8 cellular contexts compared by ENCODE assay signal in genomic region chr1:149260284-149260683, GRCh38.
DNase-seq lines count a peak whose midpoint lies in the region; ATAC-seq, FAIRE-seq and TF ChIP-seq lines count a peak whose summit lies in the region.
"Not testable (repeated sequence)": the region's sequence is repeated elsewhere in the genome, so short reads cannot be mapped to it uniquely, and the experiment has no call there.

No MANE protein-coding gene starts in this region.

- H4K20me1 ChIP-seq in GM23248 (ENCODE audit: insufficient read depth); IMR-90 (ENCODE audit: insufficient read depth, low read length): not testable (repeated sequence)

- not testable (repeated sequence) for H3K9ac ChIP-seq in GM23248; IMR-90 (ENCODE audit: low read depth, low read length)

- FAIRE-seq in A549 (lab: Jason Lieb, UNC), result not testable (repeated sequence)
- FAIRE-seq in frontal cortex (lab: Jason Lieb, UNC), result peak; percentile 59

- H3K79me2 ChIP-seq in GM23248 (ENCODE audit: insufficient read depth), result not testable (repeated sequence)

- not testable (repeated sequence) for TF ChIP-seq POLR2A in A549 (IDR thresholded peaks at IDR 0.05; ENCODE audit: low read length); IMR-90 (IDR thresholded peaks at IDR 0.05; ENCODE audit: low read depth, low read length)

- not testable (repeated sequence) for H2BK120ac ChIP-seq in IMR-90 (ENCODE audit: low read depth, low read length)

- H4K8ac ChIP-seq in IMR-90 (ENCODE audit: low read depth in 2 of 2, low read length in 2 of 2), result not testable (repeated sequence)

- not testable (repeated sequence) for H3F3A ChIP-seq in GM23248 (ENCODE audit: insufficient read depth)

- POLR2A ChIA-PET in A549 (lab: Yijun Ruan, JAX); WTC11 (lab: Charles Lee): not testable (repeated sequence)
- POLR2A ChIA-PET in IMR-90 (lab: Charles Lee; ENCODE audit: unreplicated experiment), result interaction anchor here (0.6 kb wide), 1 partner anchor 982 kb away, joined by 3 read pairs; no protein-coding TSS in a partner anchor

- intact Hi-C loops in IMR-90 (cut with micrococcal nuclease); heart right ventricle (cut with DNase I); sciatic nerve (cut with DNase I): not testable (repeated sequence)

- not testable (repeated sequence) for DNase-seq in A549 (ENCODE audit: low read depth in 1 of 2, low spot score in 1 of 2); GM23248; IMR-90; WTC11 (ENCODE audit: low spot score); frontal cortex (ENCODE audit: low spot score in 2 of 2); heart right ventricle; memory B cell (ENCODE audit: low spot score in 2 of 2); sciatic nerve (ENCODE audit: low spot score)

- H3K9me1 ChIP-seq in IMR-90 (ENCODE audit: insufficient read depth, low read length), result not testable (repeated sequence)

- not testable (repeated sequence) for H2BK5ac ChIP-seq in IMR-90 (ENCODE audit: low read depth, low read length, poor library complexity, severe bottlenecking)

- BruUV-seq in IMR-90 (replicated peaks; lab: Mats Ljungman, UMichigan), result not testable (repeated sequence)

- not testable (repeated sequence) for H3K27ac ChIP-seq in A549; IMR-90 (ENCODE audit: insufficient read depth, low read length); heart right ventricle
- peak overlapping the region; percentile 73 for H3K27ac ChIP-seq in GM23248

- not testable (repeated sequence) for H3K27me3 Mint-ChIP-seq in WTC11 (ENCODE audit: low read depth); memory B cell

- not testable (repeated sequence) for H3K56ac ChIP-seq in IMR-90 (ENCODE audit: extremely low read depth, insufficient read depth, low read length)

- not testable (repeated sequence) for H3K79me1 ChIP-seq in IMR-90 (ENCODE audit: low read depth in 1 of 2, low read length in 2 of 2)

- 29% methylated on average over 1 of the region's 1 CpG for WGBS in A549 (ENCODE audit: missing lambda C conversion rate)
- WGBS in GM23248 (ENCODE audit: low coverage in 1 of 2, low lambda C conversion rate in 2 of 2, missing lambda C conversion rate in 2 of 2), 2 experiments, result 43% methylated on average over 1 of the region's 1 CpG; no CpG with 5 or more reads in 1 of the 2 experiments
- no CpG with 5 or more reads among the region's 1 CpG for WGBS in IMR-90 (ENCODE audit: extremely low coverage in 2 of 2, insufficient read length in 1 of 2), 2 experiments
- WGBS in heart right ventricle, 2 donors, result 17% methylated on average over 1 of the region's 1 CpG; no CpG with 5 or more reads in 1 of the 2 donors

- TF ChIP-seq CTCF in A549 (IDR thresholded peaks at IDR 0.05); IMR-90 (conservative IDR thresholded peaks at IDR 0.05; ENCODE audit: low read depth, low read length); WTC11 (IDR thresholded peaks at IDR 0.05); heart right ventricle (IDR thresholded peaks at IDR 0.05): not testable (repeated sequence)

- not testable (repeated sequence) for H3K9me2 ChIP-seq in GM23248 (ENCODE audit: insufficient read depth)

- not testable (repeated sequence) for H4K5ac ChIP-seq in IMR-90 (ENCODE audit: low read depth, low read length)

- not testable (repeated sequence) for H3K18ac ChIP-seq in IMR-90 (ENCODE audit: low read depth, low read length)

- H3K14ac ChIP-seq in IMR-90 (replicated peaks; ENCODE audit: low read depth, low read length), result not testable (repeated sequence)

- not testable (repeated sequence) for TF ChIP-seq RAD21 in A549 (conservative IDR thresholded peaks at IDR 0.05 in 1 of 2, IDR thresholded peaks at IDR 0.05 in 1 of 2); IMR-90 (IDR thresholded peaks at IDR 0.05; ENCODE audit: low read length)

- H2AFZ ChIP-seq in GM23248; IMR-90 (replicated peaks; ENCODE audit: low read length, poor library complexity): not testable (repeated sequence)

- CTCF ChIA-PET in A549 (lab: Yijun Ruan, JAX); IMR-90 (lab: Yijun Ruan, JAX); WTC11 (lab: Charles Lee): not testable (repeated sequence)

- not testable (repeated sequence) for H3K9me3 ChIP-seq in A549; GM23248 (ENCODE audit: low read depth); IMR-90 (ENCODE audit: control insufficient read depth, insufficient read depth, low read length); heart right ventricle

- H2AK5ac ChIP-seq in IMR-90 (ENCODE audit: low read depth, low read length), result not testable (repeated sequence)

- H3K27me3 ChIP-seq in GM23248 (replicated peaks; ENCODE audit: insufficient read depth); IMR-90 (ENCODE audit: control insufficient read depth, insufficient read depth, low read length); heart right ventricle: not testable (repeated sequence)

- not testable (repeated sequence) for TF ChIP-seq EP300 in A549 (IDR thresholded peaks at IDR 0.05)

- in situ Hi-C loops in GM23248 (cut with MboI); IMR-90 (cut with MboI; ENCODE audit: low sequenced_read_pairs): not testable (repeated sequence)

- not testable (repeated sequence) for H3K36me3 Mint-ChIP-seq in WTC11, memory B cell

- not testable (repeated sequence) for H2BK15ac ChIP-seq in IMR-90 (ENCODE audit: low read depth, low read length)

- not testable (repeated sequence) for H3K4me1 Mint-ChIP-seq in WTC11, memory B cell

- H3K4me2 ChIP-seq in A549; GM23248 (ENCODE audit: unreplicated experiment); IMR-90 (ENCODE audit: low read depth, low read length): not testable (repeated sequence)

- H3K23ac ChIP-seq in IMR-90 (ENCODE audit: low read depth, low read length), result not testable (repeated sequence)

- not testable (repeated sequence) for H3K4me1 ChIP-seq in A549; GM23248 (ENCODE audit: insufficient read depth); IMR-90 (ENCODE audit: control insufficient read depth, insufficient read depth, low read length); heart right ventricle

- not testable (repeated sequence) for H3K9me3 Mint-ChIP-seq in WTC11, memory B cell

- H2AK9ac ChIP-seq in IMR-90 (replicated peaks; ENCODE audit: low read depth, low read length, poor library complexity), result not testable (repeated sequence)

- H2BK20ac ChIP-seq in IMR-90 (ENCODE audit: low read depth, low read length), result not testable (repeated sequence)

- ATAC-seq in A549 (peak; percentile 74 to 76; a peak in 5 of 6 replicates), IMR-90 (ENCODE audit: low read depth) (peak; percentile 15; the same call in 1 of the 2 replicates), WTC11 (peak; percentile 67), heart right ventricle (peak; percentile 48 to 88 (median 73)), memory B cell (ENCODE audit: low read depth) (peak; percentile 59), sciatic nerve (peak; percentile 35)

- H3K4me3 ChIP-seq in A549; GM23248; IMR-90 (ENCODE audit: insufficient read depth, low read depth, low read length); heart right ventricle: not testable (repeated sequence)

- not testable (repeated sequence) for H3K4ac ChIP-seq in IMR-90 (ENCODE audit: low read depth, low read length)

- H3K36me3 ChIP-seq in GM23248 (ENCODE audit: low read depth); IMR-90 (ENCODE audit: control insufficient read depth, insufficient read depth, low read length); heart right ventricle: not testable (repeated sequence)

- not testable (repeated sequence) for H3K4me3 Mint-ChIP-seq in WTC11, memory B cell

- not testable (repeated sequence) for H4K91ac ChIP-seq in IMR-90 (ENCODE audit: insufficient read depth, low read depth, low read length)

- dilution Hi-C loops in IMR-90 (cut with HindIII; ENCODE audit: low sequenced_read_pairs, unreplicated experiment), result not testable (repeated sequence)

- H3K27ac Mint-ChIP-seq in WTC11, memory B cell: not testable (repeated sequence)

Comparison
In these comparisons a context has a peak if more than half of its experiments do, and no peak if none do; other contexts are left out.
1. ATAC-seq: peak in every context shown above with its lines; median percentile 75 in A549; 73 in heart right ventricle; 67 in WTC11; 59 in memory B cell; 35 in sciatic nerve; 15 in IMR-90.